ENCODE assay signal across 21 cellular contexts in genomic region chr4:138537739-138538138, GRCh38.
"Had no signal": no experiment of that assay in that cellular context is flagged by ENCODE, and none has a peak within 500 bp of the region (broad histone marks: within the 10 kb centered on the region; RNA-seq: fewer than 3 reads in every experiment).

No MANE protein-coding gene starts in this region.

- H3K27ac Mint-ChIP-seq: IgD-negative memory B cell had no signal

- H3K4me3 ChIP-seq: K562, SJSA1, SK-N-MC had no signal

- H3K27ac ChIP-seq: KMS-11, SJSA1, SK-N-MC had no signal

- H3K9me3 ChIP-seq: SJSA1 had no signal

- H3K4me2 ChIP-seq: KMS-11 had no signal

- H3K4me1 Mint-ChIP-seq: IgD-negative memory B cell had no signal

- ATAC-seq: HepG2, K562 had no signal

- DNase-seq: NCI-H1092, NCI-H1105 treated with DMSO at 0.1 percent for 48 hours, NCI-H1417 treated with DMSO at 0.1 percent for 48 hours, NCI-H146, NCI-H1694 treated with DMSO at 0.1 percent for 48 hours, NCI-H1930, NCI-H2081, NCI-H2107, NCI-H2227 treated with DMSO at 0.1 percent for 48 hours, NCI-H524 treated with DMSO at 0.1 percent for 48 hours, NCI-H69, NCI-H774, Right ventricle myocardium superior, RPMI8226, SIG-M5 had no signal

- H3K4me3 Mint-ChIP-seq: IgD-negative memory B cell had no signal

- H3K27me3 Mint-ChIP-seq: IgD-negative memory B cell had no signal

- H3K36me3 ChIP-seq: SJSA1 had no signal

- H3K27me3 ChIP-seq: SJSA1 had no signal

- H3K9ac ChIP-seq: KMS-11 had no signal
